1 cellular context compared by ENCODE assay signal in the genomic region with DNA sequence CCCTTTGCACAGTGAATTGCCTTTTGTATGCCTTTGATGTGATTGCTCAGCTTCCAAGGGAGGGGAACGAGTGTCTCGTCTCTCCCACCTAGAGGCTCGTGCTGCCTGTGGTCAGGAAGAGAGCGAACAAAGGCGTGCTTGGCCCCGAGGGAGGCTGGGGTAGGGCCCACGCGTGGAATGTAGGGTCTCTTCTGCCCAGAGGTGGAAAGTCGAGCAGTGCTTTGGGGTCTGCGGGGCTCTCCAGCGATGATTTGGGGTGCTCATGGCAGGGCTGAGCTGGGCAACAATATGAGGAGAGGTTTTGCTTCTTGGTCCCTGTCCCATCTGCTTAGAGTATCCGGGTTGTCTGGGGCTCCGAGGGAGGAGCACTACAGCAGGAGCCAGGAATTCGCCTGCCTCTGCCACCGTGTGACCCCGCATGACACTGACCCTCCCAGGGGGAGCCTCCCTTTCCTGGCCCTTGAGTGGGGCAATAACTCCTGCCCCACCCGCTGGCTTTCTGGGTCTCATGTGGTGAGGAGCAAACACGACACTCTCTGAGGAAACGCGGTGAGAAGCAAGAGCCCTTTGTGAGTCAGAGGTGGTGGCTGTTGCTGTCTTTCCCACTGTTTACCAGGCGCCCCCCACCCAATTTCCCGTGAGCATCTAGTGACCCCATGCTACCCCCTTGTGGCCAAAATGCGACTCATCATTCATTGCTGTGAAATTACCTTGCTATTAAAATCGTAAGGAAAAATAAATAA.
A peak's percentile ranks its signal among the peaks of the same experiment; 100 is the strongest.
TF ChIP-seq lines count a peak whose summit lies in the region.

No MANE protein-coding gene starts in this region.

TF ChIP-seq in HepG2, 621 proteins besides CTCF, POLR2A, EP300 and RAD21 (continued from another document and continues in another):
- peak; percentile 19; the same call in 1 of the 2 replicates for TF ChIP-seq MXD3 (CRISPR knock-in tag; IDR thresholded peaks at IDR 0.05)
- TF ChIP-seq ZNF605 (CRISPR knock-in tag; IDR thresholded peaks at IDR 0.05) = peak; percentile 41
- peak; percentile 76 for TF ChIP-seq KDM2A (CRISPR knock-in tag; IDR thresholded peaks at IDR 0.05; ENCODE audit: borderline replicate concordance, low read depth)
- TF ChIP-seq POLR2G (IDR thresholded peaks at IDR 0.05; ENCODE audit: low read depth, low read length) = peak; percentile 68
- TF ChIP-seq MED1 (CRISPR knock-in tag; IDR thresholded peaks at IDR 0.05) = peak; percentile 72
- TF ChIP-seq ZKSCAN8 (CRISPR knock-in tag; IDR thresholded peaks at IDR 0.05; ENCODE audit: borderline replicate concordance) = peak; percentile 38
- TF ChIP-seq FOSL1 (CRISPR knock-in tag; IDR thresholded peaks at IDR 0.05; ENCODE audit: borderline replicate concordance) = peak; percentile 70; the same call in 1 of the 2 replicates
- TF ChIP-seq, protein P1, sequence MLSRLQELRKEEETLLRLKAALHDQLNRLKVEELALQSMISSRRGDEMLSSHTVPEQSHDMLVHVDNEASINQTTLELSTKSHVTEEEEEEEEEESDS (CRISPR knock-in tag; IDR thresholded peaks at IDR 0.05; ENCODE audit: borderline replicate concordance) = no peak
- no peak for TF ChIP-seq ZNF382 (CRISPR knock-in tag; IDR thresholded peaks at IDR 0.05; ENCODE audit: borderline replicate concordance)
- no peak for TF ChIP-seq STAT5B (CRISPR knock-in tag; IDR thresholded peaks at IDR 0.05)
- TF ChIP-seq PHF5A (CRISPR knock-in tag; IDR thresholded peaks at IDR 0.05; ENCODE audit: low read depth, unreplicated experiment) = no peak
- peak; percentile 72; the same call in 1 of the 2 replicates for TF ChIP-seq PHF21A (CRISPR knock-in tag; IDR thresholded peaks at IDR 0.05)
- TF ChIP-seq, protein P2, sequence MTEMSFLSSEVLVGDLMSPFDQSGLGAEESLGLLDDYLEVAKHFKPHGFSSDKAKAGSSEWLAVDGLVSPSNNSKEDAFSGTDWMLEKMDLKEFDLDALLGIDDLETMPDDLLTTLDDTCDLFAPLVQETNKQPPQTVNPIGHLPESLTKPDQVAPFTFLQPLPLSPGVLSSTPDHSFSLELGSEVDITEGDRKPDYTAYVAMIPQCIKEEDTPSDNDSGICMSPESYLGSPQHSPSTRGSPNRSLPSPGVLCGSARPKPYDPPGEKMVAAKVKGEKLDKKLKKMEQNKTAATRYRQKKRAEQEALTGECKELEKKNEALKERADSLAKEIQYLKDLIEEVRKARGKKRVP (CRISPR knock-in tag; IDR thresholded peaks at IDR 0.05) = peak in 1 of 2 experiments; percentile 58; a peak in 1 of 4 replicates
- TF ChIP-seq HOXA3 (CRISPR knock-in tag; IDR thresholded peaks at IDR 0.05) = peak; percentile 66; the same call in 1 of the 2 replicates
- TF ChIP-seq TCF7 (IDR thresholded peaks at IDR 0.05; ENCODE audit: low read depth) = peak; percentile 70
- TF ChIP-seq FOXJ3 (CRISPR knock-in tag; IDR thresholded peaks at IDR 0.05; ENCODE audit: borderline replicate concordance) = 0 out of 2 replicates have a peak, but pooled peaks have one; percentile 3
- TF ChIP-seq ZNF687 (CRISPR knock-in tag; IDR thresholded peaks at IDR 0.05) = peak; percentile 87
- no peak for TF ChIP-seq ZNF672 (CRISPR knock-in tag; IDR thresholded peaks at IDR 0.05)
- TF ChIP-seq YEATS4 (CRISPR knock-in tag; IDR thresholded peaks at IDR 0.05; ENCODE audit: borderline replicate concordance) = peak; percentile 42; the same call in 1 of the 2 replicates
- TF ChIP-seq, protein P3, sequence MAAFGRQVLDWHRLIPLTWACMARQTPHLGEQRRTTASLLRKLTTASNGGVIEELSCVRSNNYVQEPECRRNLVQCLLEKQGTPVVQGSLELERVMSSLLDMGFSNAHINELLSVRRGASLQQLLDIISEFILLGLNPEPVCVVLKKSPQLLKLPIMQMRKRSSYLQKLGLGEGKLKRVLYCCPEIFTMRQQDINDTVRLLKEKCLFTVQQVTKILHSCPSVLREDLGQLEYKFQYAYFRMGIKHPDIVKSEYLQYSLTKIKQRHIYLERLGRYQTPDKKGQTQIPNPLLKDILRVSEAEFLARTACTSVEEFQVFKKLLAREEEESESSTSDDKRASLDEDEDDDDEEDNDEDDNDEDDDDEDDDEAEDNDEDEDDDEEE (CRISPR knock-in tag; IDR thresholded peaks at IDR 0.05) = peak; percentile 79; the same call in 1 of the 2 replicates
- TF ChIP-seq, protein P4, sequence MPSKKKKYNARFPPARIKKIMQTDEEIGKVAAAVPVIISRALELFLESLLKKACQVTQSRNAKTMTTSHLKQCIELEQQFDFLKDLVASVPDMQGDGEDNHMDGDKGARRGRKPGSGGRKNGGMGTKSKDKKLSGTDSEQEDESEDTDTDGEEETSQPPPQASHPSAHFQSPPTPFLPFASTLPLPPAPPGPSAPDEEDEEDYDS (CRISPR knock-in tag; IDR thresholded peaks at IDR 0.05) = peak; percentile 49; the same call in 1 of the 2 replicates
- TF ChIP-seq, protein P5, sequence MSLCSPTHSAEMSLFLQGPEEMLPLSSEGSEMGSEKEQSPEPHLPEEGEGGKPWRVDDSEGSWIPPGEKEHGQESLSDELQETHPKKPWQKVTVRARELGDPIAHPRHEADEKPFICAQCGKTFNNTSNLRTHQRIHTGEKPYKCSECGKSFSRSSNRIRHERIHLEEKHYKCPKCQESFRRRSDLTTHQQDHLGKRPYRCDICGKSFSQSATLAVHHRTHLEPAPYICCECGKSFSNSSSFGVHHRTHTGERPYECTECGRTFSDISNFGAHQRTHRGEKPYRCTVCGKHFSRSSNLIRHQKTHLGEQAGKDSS (CRISPR knock-in tag; IDR thresholded peaks at IDR 0.05; ENCODE audit: borderline replicate concordance, low read depth) = peak; percentile 98
- TF ChIP-seq SNRNP70 (IDR thresholded peaks at IDR 0.05; ENCODE audit: low read depth, low read length) = no peak
- peak; percentile 52; the same call in 1 of the 2 replicates for TF ChIP-seq BCL6 (CRISPR knock-in tag; IDR thresholded peaks at IDR 0.05)
- TF ChIP-seq GMEB1 (CRISPR knock-in tag; IDR thresholded peaks at IDR 0.05; ENCODE audit: borderline replicate concordance) = peak; percentile 27; the same call in 1 of the 2 replicates
- peak; percentile 89; the same call in 1 of the 2 replicates for TF ChIP-seq ZBTB4 (CRISPR knock-in tag; IDR thresholded peaks at IDR 0.05; ENCODE audit: borderline replicate concordance)
- TF ChIP-seq TBX3 (IDR thresholded peaks at IDR 0.05; ENCODE audit: borderline replicate concordance) = peak; percentile 48; the same call in 1 of the 2 replicates
- TF ChIP-seq SALL1 (CRISPR knock-in tag; IDR thresholded peaks at IDR 0.05) = peak; percentile 83
- TF ChIP-seq, protein P6, sequence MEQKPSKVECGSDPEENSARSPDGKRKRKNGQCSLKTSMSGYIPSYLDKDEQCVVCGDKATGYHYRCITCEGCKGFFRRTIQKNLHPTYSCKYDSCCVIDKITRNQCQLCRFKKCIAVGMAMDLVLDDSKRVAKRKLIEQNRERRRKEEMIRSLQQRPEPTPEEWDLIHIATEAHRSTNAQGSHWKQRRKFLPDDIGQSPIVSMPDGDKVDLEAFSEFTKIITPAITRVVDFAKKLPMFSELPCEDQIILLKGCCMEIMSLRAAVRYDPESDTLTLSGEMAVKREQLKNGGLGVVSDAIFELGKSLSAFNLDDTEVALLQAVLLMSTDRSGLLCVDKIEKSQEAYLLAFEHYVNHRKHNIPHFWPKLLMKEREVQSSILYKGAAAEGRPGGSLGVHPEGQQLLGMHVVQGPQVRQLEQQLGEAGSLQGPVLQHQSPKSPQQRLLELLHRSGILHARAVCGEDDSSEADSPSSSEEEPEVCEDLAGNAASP (CRISPR knock-in tag; IDR thresholded peaks at IDR 0.05; ENCODE audit: borderline replicate concordance) = peak; percentile 98
- TF ChIP-seq ZNF781 (CRISPR knock-in tag; IDR thresholded peaks at IDR 0.05; ENCODE audit: borderline replicate concordance, not compliant biosample characterization) = peak; percentile 16
- peak; percentile 61; the same call in 1 of the 2 replicates for TF ChIP-seq TAF1 (CRISPR knock-in tag; IDR thresholded peaks at IDR 0.05)
- peak; percentile 50 for TF ChIP-seq ZMYM4 (CRISPR knock-in tag; IDR thresholded peaks at IDR 0.05)
- peak; percentile 47; the same call in 1 of the 2 replicates for TF ChIP-seq ZNF281 (CRISPR knock-in tag; IDR thresholded peaks at IDR 0.05; ENCODE audit: borderline replicate concordance)
- peak; percentile 28 for TF ChIP-seq GZF1 (CRISPR knock-in tag; IDR thresholded peaks at IDR 0.05)
- TF ChIP-seq AGO2 (optimal IDR thresholded peaks at IDR 0.05; ENCODE audit: low read depth, low read length) = no peak
- no peak for TF ChIP-seq RFXANK (CRISPR knock-in tag; IDR thresholded peaks at IDR 0.05)
- peak; percentile 84 for TF ChIP-seq ZNF891 (CRISPR knock-in tag; IDR thresholded peaks at IDR 0.05)
- TF ChIP-seq HOXD1 (CRISPR knock-in tag; IDR thresholded peaks at IDR 0.05) = no peak; the same call in 1 of the 2 replicates
- no peak for TF ChIP-seq KLF15 (CRISPR knock-in tag; IDR thresholded peaks at IDR 0.05; ENCODE audit: borderline replicate concordance)
- no peak for TF ChIP-seq ZNF367 (CRISPR knock-in tag; IDR thresholded peaks at IDR 0.05; ENCODE audit: borderline replicate concordance)
